Comparison of ENCODE assay signal across 7 cellular contexts in genomic region chr15:67080118-67080899, GRCh38. TPM values are rescaled to one million over a fixed set of nuclear protein-coding genes. Genes with fewer than 3 reads are reported as not detected.
A peak's percentile ranks its signal among the peaks of the same experiment; 100 is the strongest.
DNase-seq lines count a peak whose midpoint lies in the region; ATAC-seq, FAIRE-seq and TF ChIP-seq lines count a peak whose summit lies in the region.

No MANE protein-coding gene starts in this region.

- no peak for TF ChIP-seq CTCF in D721Med (IDR thresholded peaks at IDR 0.05; ENCODE audit: insufficient read depth, missing control alignments)

- H3K4me1 Mint-ChIP-seq in activated naive CD8-positive, alpha-beta T cell (ENCODE audit: low read depth), result peaks cover 70% of the 10 kb centered on the region

- intact Hi-C loops in left ventricle myocardium superior (cut with micrococcal nuclease), result no loop called here
- intact Hi-C loops in left colon (cut with DNase I, micrococcal nuclease), result no loop called here

- FAIRE-seq in D721Med (lab: Jason Lieb, UNC), result no peak

- peak overlapping the region; percentile 41 for H3K27ac Mint-ChIP-seq in activated naive CD8-positive, alpha-beta T cell

- no peaks in the 10 kb centered on the region for H3K27me3 Mint-ChIP-seq in activated naive CD8-positive, alpha-beta T cell

- H3K4me3 Mint-ChIP-seq in activated naive CD8-positive, alpha-beta T cell, result no peak overlapping the region

- peak; percentile 96 for DNase-seq in HS-27A (ENCODE audit: low read depth)
- peak; percentile 47 for DNase-seq in left ventricle myocardium superior
- DNase-seq in stromal cell of bone marrow (ENCODE audit: low read depth), result peak; percentile 83
- DNase-seq in NCI-H510A treated with DMSO at 0.1 percent for 48 hours (lab: John Stamatoyannopoulos, UW), result no peak
- DNase-seq in D721Med (ENCODE audit: insufficient read length, low spot score), result no peak
- DNase-seq in left colon, result no peak

- peaks cover 13% of the 10 kb centered on the region for H3K36me3 Mint-ChIP-seq in activated naive CD8-positive, alpha-beta T cell

- ATAC-seq in left ventricle myocardium superior (peak; percentile 81), left colon (no peak)

- H3K9me3 Mint-ChIP-seq in activated naive CD8-positive, alpha-beta T cell (ENCODE audit: low read depth), result no peaks in the 10 kb centered on the region

RNA-seq across cellular contexts. Expression of gene SMAD3, which starts 14.9 kb away (rescaled TPM):
- total RNA-seq in left ventricle myocardium superior, result 16.7 TPM
- 10 to 100 TPM; 33.3 to 60.7 TPM for total RNA-seq in left colon

Comparison
In these comparisons a context has a peak if more than half of its experiments do, and no peak if none do; other contexts are left out.
1. DNase-seq: peak in HS-27A (single experiment), left ventricle myocardium superior (single experiment) and stromal cell of bone marrow (single experiment); none in NCI-H510A treated with DMSO at 0.1 percent for 48 hours (single experiment), D721Med (single experiment) and left colon (0 of 2).